9 cellular contexts compared by ENCODE assay signal in genomic region chr22:50475652-50476002, GRCh38. TPM values are rescaled to one million over a fixed set of nuclear protein-coding genes. Genes with fewer than 3 reads are reported as not detected.
A peak's percentile ranks its signal among the peaks of the same experiment; 100 is the strongest.
DNase-seq lines count a peak whose midpoint lies in the region; ATAC-seq and TF ChIP-seq lines count a peak whose summit lies in the region.
"Had no signal": no experiment of that assay in that cellular context is flagged by ENCODE, and none has a peak within 500 bp of the region (broad histone marks: within the 10 kb centered on the region; RNA-seq: fewer than 3 reads in every experiment).

No MANE protein-coding gene starts in this region.

- H3K4me2 ChIP-seq in MM.1S (ENCODE audit: low read depth, low read length) (peak overlapping the region; percentile 86; the same call in 1 of the 2 replicates), trophoblast cell (ENCODE audit: low read length) (peak overlapping the region; percentile 82)

- H2AFZ ChIP-seq in MM.1S (ENCODE audit: low read length) (peak overlapping the region; percentile 84), trophoblast cell (ENCODE audit: insufficient read depth, low read length, poor library complexity) (peak overlapping the region; percentile 66)

- H3K27me3 Mint-ChIP-seq in CD4-positive, CD25-positive, alpha-beta regulatory T cell, result peaks cover 19% of the 10 kb centered on the region

- H3K4me1 ChIP-seq in CD4-positive, CD25-positive, alpha-beta regulatory T cell (ENCODE audit: control insufficient read depth, insufficient read depth, low read length, poor library complexity, severe bottlenecking), result peaks cover 43% of the 10 kb centered on the region
- peaks cover 34% of the 10 kb centered on the region for H3K4me1 ChIP-seq in MM.1S (ENCODE audit: low read length)
- peaks cover 27 to 28% of the 10 kb centered on the region in 2 experiments for H3K4me1 ChIP-seq in trophoblast cell (ENCODE audit: control insufficient read depth in 1 of 2, insufficient read depth in 2 of 2, low read length in 2 of 2)
- H3K4me1 ChIP-seq in Peyer's patch, result peaks cover 12 to 40% (median 36%) of the 10 kb centered on the region in 4 donors

- peak overlapping the region; percentile 20 to 84 (median 72) for H3K27ac Mint-ChIP-seq in CD4-positive, CD25-positive, alpha-beta regulatory T cell

- peaks cover 0 to 51% (median 28%) of the 10 kb centered on the region in 4 donors for H3K4me1 Mint-ChIP-seq in CD4-positive, CD25-positive, alpha-beta regulatory T cell

- no peak for TF ChIP-seq CTCF in MM.1S (IDR thresholded peaks at IDR 0.05; ENCODE audit: low read length)
- no peak for TF ChIP-seq CTCF in dorsolateral prefrontal cortex (IDR thresholded peaks at IDR 0.05 in 54 of 56, conservative IDR thresholded peaks at IDR 0.05 in 2 of 56; ENCODE audit: low read depth in 1 of 56, partially characterized antibody in 56 of 56)
- TF ChIP-seq CTCF in Peyer's patch (IDR thresholded peaks at IDR 0.05), result no peak

- H3K79me1 ChIP-seq in trophoblast cell (ENCODE audit: low read length), result peaks cover 6% of the 10 kb centered on the region

- H3K36me3 Mint-ChIP-seq in CD4-positive, CD25-positive, alpha-beta regulatory T cell, result peaks cover 5% of the 10 kb centered on the region

- no peaks in the 10 kb centered on the region for H3K9me3 Mint-ChIP-seq in CD4-positive, CD25-positive, alpha-beta regulatory T cell

- peak overlapping the region; percentile 83 for H4K12ac ChIP-seq in trophoblast cell (ENCODE audit: low read depth, low read length)

- H3K18ac ChIP-seq in trophoblast cell (ENCODE audit: low read length), result no peak overlapping the region

- H3K4me3 ChIP-seq in CD4-positive, CD25-positive, alpha-beta regulatory T cell (ENCODE audit: low read depth, low read length), result no peak overlapping the region
- H3K4me3 ChIP-seq in MM.1S (ENCODE audit: low read length) (peak overlapping the region; percentile 68), dorsolateral prefrontal cortex (peak overlapping the region in 58 of 59 donors; percentile 53 to 97 (median 86)), trophoblast cell (ENCODE audit: low read depth, low read length) (no peak overlapping the region), Peyer's patch (peak overlapping the region in 1 of 4 donors; percentile 99)

- no peak overlapping the region for H2BK5ac ChIP-seq in trophoblast cell (ENCODE audit: low read depth, low read length, poor library complexity)

- H3K27me3 ChIP-seq in CD4-positive, CD25-positive, alpha-beta regulatory T cell (ENCODE audit: control insufficient read depth, insufficient read depth, low read length), result no peaks in the 10 kb centered on the region
- H3K27me3 ChIP-seq in MM.1S (replicated peaks; ENCODE audit: insufficient read depth, low read length) (peaks cover 14% of the 10 kb centered on the region), dorsolateral prefrontal cortex (peaks cover 0 to 20% (median 6%) of the 10 kb centered on the region in 45 donors), trophoblast cell (ENCODE audit: insufficient read depth, low read length) (peaks cover 6% of the 10 kb centered on the region), Peyer's patch (peaks cover 0 to 4% of the 10 kb centered on the region in 2 donors)

- no peak for TF ChIP-seq POLR2A in Peyer's patch (IDR thresholded peaks at IDR 0.05)

- H3K79me2 ChIP-seq in MM.1S (ENCODE audit: low read length) (peaks cover 40% of the 10 kb centered on the region), trophoblast cell (ENCODE audit: control insufficient read depth, insufficient read depth, low read length, poor library complexity) (peaks cover 24% of the 10 kb centered on the region)

- ATAC-seq in CD4-positive, CD25-positive, alpha-beta regulatory T cell (ENCODE audit: low read depth in 2 of 2), result no peak

- peak overlapping the region; percentile 29 for H2BK120ac ChIP-seq in trophoblast cell (ENCODE audit: insufficient read depth, low read length, poor library complexity)

- H3K9ac ChIP-seq in MM.1S (ENCODE audit: low read length), result peak overlapping the region; percentile 66
- H3K9ac ChIP-seq in trophoblast cell (ENCODE audit: low read length), result no peak overlapping the region

- H3K36me3 ChIP-seq in CD4-positive, CD25-positive, alpha-beta regulatory T cell (ENCODE audit: control insufficient read depth, insufficient read depth, low read length), result no peaks in the 10 kb centered on the region
- no peaks in the 10 kb centered on the region for H3K36me3 ChIP-seq in MM.1S (replicated peaks; ENCODE audit: insufficient read depth, low read length)
- H3K36me3 ChIP-seq in trophoblast cell (ENCODE audit: control insufficient read depth in 1 of 2, insufficient read depth in 2 of 2, low read length in 2 of 2), result peaks cover 3 to 4% of the 10 kb centered on the region in 2 experiments
- no peaks in the 10 kb centered on the region for H3K36me3 ChIP-seq in Peyer's patch

- H3K4ac ChIP-seq in trophoblast cell (ENCODE audit: low read depth, low read length), result peak overlapping the region; percentile 44

- H4K91ac ChIP-seq in trophoblast cell (ENCODE audit: low read depth, low read length), result peak overlapping the region; percentile 55

- peak overlapping the region; percentile 76 to 91 (median 80) for H3K4me3 Mint-ChIP-seq in CD4-positive, CD25-positive, alpha-beta regulatory T cell

- no peaks in the 10 kb centered on the region for H3K9me3 ChIP-seq in CD4-positive, CD25-positive, alpha-beta regulatory T cell (ENCODE audit: control insufficient read depth in 2 of 2, low read length in 2 of 2)
- H3K9me3 ChIP-seq in MM.1S (replicated peaks; ENCODE audit: insufficient read depth, low read length) (no peaks in the 10 kb centered on the region), trophoblast cell (ENCODE audit: insufficient read depth, low read depth, low read length) (peaks cover 5% of the 10 kb centered on the region), Peyer's patch (no peaks in the 10 kb centered on the region)

- peak overlapping the region; percentile 83 for H2AK5ac ChIP-seq in trophoblast cell (ENCODE audit: low read length)

- no peak overlapping the region for H2BK12ac ChIP-seq in trophoblast cell (ENCODE audit: low read length)

- H3K14ac ChIP-seq in trophoblast cell (ENCODE audit: low read length), result peak overlapping the region; percentile 76

- DNase-seq in CD4-positive, CD25-positive, alpha-beta regulatory T cell, result no peak
- no peak for DNase-seq in MM.1S
- no peak for DNase-seq in dorsolateral prefrontal cortex
- DNase-seq in trophoblast cell, result no peak
- no peak for DNase-seq in AG08396 (ENCODE audit: low spot score)
- no peak for DNase-seq in Peyer's patch
- no peak for DNase-seq in NOMO-1 (lab: John Stamatoyannopoulos, UW; ENCODE audit: unreplicated experiment in 2 of 2)
- no peak for DNase-seq in hepatic stellate cell (ENCODE audit: low spot score)

- H4K8ac ChIP-seq in trophoblast cell (ENCODE audit: low read depth, low read length), result peak overlapping the region; percentile 81

- H3F3A ChIP-seq in MM.1S (ENCODE audit: insufficient read depth, low read length), result peaks cover 7% of the 10 kb centered on the region

- intact Hi-C loops in dorsolateral prefrontal cortex (cut with DNase I), result loop anchor here in 1 of 2 donors (10.0 kb wide), 2 partner anchors 131 to 201 kb away; partner anchors contain the start of genes MAPK11 and PPP6R2

- no peak overlapping the region for H3K23ac ChIP-seq in trophoblast cell (ENCODE audit: low read length)

- WGBS in trophoblast cell (ENCODE audit: extremely low coverage, insufficient coverage, insufficient read length), result no CpG with 5 or more reads among the region's 6 CpGs

- peaks cover 4% of the 10 kb centered on the region; the same call in 1 of the 2 replicates for H4K20me1 ChIP-seq in MM.1S (ENCODE audit: insufficient read depth, low read length)

- H3K9me2 ChIP-seq in MM.1S (replicated peaks; ENCODE audit: insufficient read depth, low read length), result no peaks in the 10 kb centered on the region

- H3K27ac ChIP-seq in CD4-positive, CD25-positive, alpha-beta regulatory T cell (ENCODE audit: insufficient read depth, low read length, poor library complexity, severe bottlenecking), result no peak overlapping the region
- H3K27ac ChIP-seq in MM.1S (ENCODE audit: low read length), result no peak overlapping the region
- peak overlapping the region in 30 of 59 donors; percentile 16 to 91 (median 73) for H3K27ac ChIP-seq in dorsolateral prefrontal cortex
- no peak overlapping the region for H3K27ac ChIP-seq in trophoblast cell (ENCODE audit: low read depth, low read length)
- H3K27ac ChIP-seq in Peyer's patch, result peak overlapping the region in 1 of 4 donors; percentile 90

RNA-seq across cellular contexts. Expression of gene SBF1, which starts 0.8 kb away (rescaled TPM):
- 220 TPM for total RNA-seq in CD4-positive, CD25-positive, alpha-beta regulatory T cell
- polyA plus RNA-seq in CD4-positive, CD25-positive, alpha-beta regulatory T cell, result 10 to 100 TPM; 16.2 to 29.7 (median 17.6) TPM
- total RNA-seq in dorsolateral prefrontal cortex, result 100 to 1,000 TPM; 163 to 302 (median 210) TPM
- 44.3 and 46.1 TPM in 2 replicates for polyA plus RNA-seq in trophoblast cell (2013)
- 100 to 1,000 TPM in 3 of 4 donors, 10 to 100 TPM in 1; 72.0 to 133 (median 121) TPM for total RNA-seq in Peyer's patch

RNA-seq across cellular contexts. Expression of gene ADM2, which starts 5.7 kb away (rescaled TPM):
- 1.9 TPM for total RNA-seq in CD4-positive, CD25-positive, alpha-beta regulatory T cell
- polyA plus RNA-seq in CD4-positive, CD25-positive, alpha-beta regulatory T cell, result under 1 TPM; 0.06 to 0.95 (median 0.28) TPM
- total RNA-seq in dorsolateral prefrontal cortex, result 1 to 10 TPM in 1 of 120 experiments, under 1 TPM in 16, not detected in 103; 0.11 to 1.2 (median 0.16) TPM
- polyA plus RNA-seq in trophoblast cell (2013), result 17.0 and 17.8 TPM in 2 replicates
- 1 to 10 TPM in 3 of 4 donors, under 1 TPM in 1; 0.83 to 8.4 (median 5.8) TPM for total RNA-seq in Peyer's patch

RNA-seq across cellular contexts. Expression of gene MIOX, which starts 11.0 kb away (rescaled TPM):
- total RNA-seq in CD4-positive, CD25-positive, alpha-beta regulatory T cell, result not detected
- polyA plus RNA-seq in CD4-positive, CD25-positive, alpha-beta regulatory T cell, result not detected
- total RNA-seq in dorsolateral prefrontal cortex (under 1 TPM in 1 of 120 experiments, not detected in 119; 0.46 TPM), Peyer's patch (not detected)
- 1.1 and 1.2 TPM in 2 replicates for polyA plus RNA-seq in trophoblast cell (2013)
- polyA plus RNA-seq: esophagus had no signal

RNA-seq across cellular contexts. Expression of gene LMF2, which starts 31.9 kb away (rescaled TPM):
- 113 TPM for total RNA-seq in CD4-positive, CD25-positive, alpha-beta regulatory T cell
- polyA plus RNA-seq in CD4-positive, CD25-positive, alpha-beta regulatory T cell, result 10 to 100 TPM; 21.5 to 24.2 (median 21.7) TPM
- 10 to 100 TPM; 32.4 to 63.2 (median 43.6) TPM for total RNA-seq in dorsolateral prefrontal cortex
- polyA plus RNA-seq in trophoblast cell (2013), result 63.1 and 64.7 TPM in 2 replicates
- total RNA-seq in Peyer's patch, result 10 to 100 TPM; 68.5 to 94.9 (median 83.3) TPM

RNA-seq across cellular contexts. Expression of gene NCAPH2, which starts 32.4 kb away (rescaled TPM):
- 112 TPM for total RNA-seq in CD4-positive, CD25-positive, alpha-beta regulatory T cell
- polyA plus RNA-seq in CD4-positive, CD25-positive, alpha-beta regulatory T cell, result 10 to 100 TPM; 35.8 to 43.6 (median 39.8) TPM
- 10 to 100 TPM; 47.2 to 83.2 (median 61.5) TPM for total RNA-seq in dorsolateral prefrontal cortex
- 24.4 and 24.9 TPM in 2 replicates for polyA plus RNA-seq in trophoblast cell (2013)
- total RNA-seq in Peyer's patch, result 10 to 100 TPM; 34.0 to 85.8 (median 41.2) TPM

Comparison
In these comparisons a context has a peak if more than half of its experiments do, and no peak if none do; other contexts are left out.
1. H3K27ac ChIP-seq: peak in dorsolateral prefrontal cortex (30 of 59); none in CD4-positive, CD25-positive, alpha-beta regulatory T cell (single experiment), MM.1S (single experiment) and trophoblast cell (single experiment).
2. H3K4me3 ChIP-seq: peak in MM.1S (single experiment) and dorsolateral prefrontal cortex (58 of 59); none in CD4-positive, CD25-positive, alpha-beta regulatory T cell (single experiment) and trophoblast cell (single experiment).